27 cellular contexts compared by ENCODE assay signal in the genomic region with DNA sequence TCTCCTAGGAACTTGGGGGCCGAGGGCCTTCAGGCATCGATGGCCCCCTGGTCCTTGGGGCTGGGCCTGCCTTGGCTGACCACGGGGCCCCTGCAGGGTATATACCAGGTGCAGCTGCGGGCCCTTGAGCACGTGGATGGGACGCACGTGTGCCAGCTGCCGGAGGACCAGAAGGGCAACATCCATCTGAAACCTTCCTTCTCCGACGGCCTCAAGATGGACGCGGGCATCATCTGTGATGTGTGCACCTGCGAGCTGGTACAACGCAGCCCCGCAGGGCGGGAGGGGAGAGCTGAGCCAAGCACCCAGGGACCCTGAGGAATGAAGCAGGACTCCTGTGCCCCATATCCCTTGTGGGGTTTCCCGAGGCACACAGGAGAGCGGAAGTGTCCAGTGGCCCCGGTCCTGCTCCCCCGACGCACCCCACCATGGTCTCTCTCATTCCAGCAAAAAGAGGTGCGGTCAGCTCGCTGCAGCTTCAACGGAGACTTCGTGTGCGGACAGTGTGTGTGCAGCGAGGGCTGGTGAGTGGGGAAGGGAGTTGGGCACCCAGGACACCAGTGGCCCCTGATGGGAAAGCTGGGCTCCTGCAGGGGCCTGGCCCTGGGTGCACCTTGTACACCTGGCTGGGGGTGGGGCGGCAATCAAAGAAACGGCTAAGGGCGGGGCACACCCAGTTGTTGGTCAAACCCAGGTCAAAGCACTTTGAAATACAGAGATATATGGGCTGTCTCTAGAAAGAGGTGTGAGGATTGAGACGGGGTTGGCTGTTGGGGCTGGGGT.
"Had no signal": no experiment of that assay in that cellular context is flagged by ENCODE, and none has a peak within 500 bp of the region (broad histone marks: within the 10 kb centered on the region; RNA-seq: fewer than 3 reads in every experiment).

No MANE protein-coding gene starts in this region.

- ATAC-seq: effector memory CD8-positive, alpha-beta T cell; right cardiac atrium; T-cell had no signal

- H3K4me3 Mint-ChIP-seq: activated naive CD8-positive, alpha-beta T cell; activated T-cell treated with anti-CD3 and anti-CD28 coated beads, Interleukin-2, amount 50 U/mL, for 24 hours; effector memory CD8-positive, alpha-beta T cell; neural crest cell; stimulated activated naive CD8-positive, alpha-beta T cell treated with anti-CD3 and anti-CD28 coated beads, Interleukin-15, Interleukin-2, amounts not matched to agents 100 ng/mL and 50 ng/mL, for 24 hours; T-cell; T-helper 2 cell treated with Interferon-gamma antibody and Interleukin-4, amounts not matched to agents 5 μg/mL and 100 μg/mL, for 36 hours had no signal

- H3K4me1 ChIP-seq: adrenal gland, ascending aorta, thyroid gland had no signal

- FAIRE-seq: colon, frontal cortex had no signal

- H3K36me3 ChIP-seq: adrenal gland, ascending aorta had no signal

- H3K27me3 ChIP-seq: adrenal gland, ascending aorta, dorsolateral prefrontal cortex, esophagus muscularis mucosa, thyroid gland had no signal

- H3K9me3 ChIP-seq: adrenal gland, ascending aorta, esophagus muscularis mucosa, thyroid gland had no signal

- DNase-seq: activated CD4-positive, alpha-beta T cell treated with anti-CD3 and anti-CD28 coated beads for 1 hour; activated CD8-positive, alpha-beta memory T cell treated with anti-CD3 and anti-CD28 coated beads for 24 hours; activated CD8-positive, alpha-beta memory T cell treated with anti-CD3 and anti-CD28 coated beads, Interleukin-2, amount 50 U/mL, for 4 hours; activated naive CD4-positive, alpha-beta T cell; activated T-cell treated with anti-CD3 and anti-CD28 coated beads, Interleukin-2, amount 50 U/mL, for 24 hours; adrenal gland; central memory CD4-positive, alpha-beta T cell; dorsolateral prefrontal cortex; effector memory CD8-positive, alpha-beta T cell; hypothalamus; mesenchymal stem cell; naive B cell; right cardiac atrium; stimulated activated CD4-positive, alpha-beta T cell treated with anti-CD3 and anti-CD28 coated beads, Interleukin-1b, Interleukin-23, amount 100 ng/mL, for 48 hours; substantia nigra; T-cell; thyroid gland had no signal

- H3K4me1 Mint-ChIP-seq: neural crest cell had no signal

- H3K27me3 Mint-ChIP-seq: activated naive CD8-positive, alpha-beta T cell; activated T-cell treated with anti-CD3 and anti-CD28 coated beads, Interleukin-2, amount 50 U/mL, for 24 hours; effector memory CD8-positive, alpha-beta T cell; naive B cell; stimulated activated naive CD8-positive, alpha-beta T cell treated with anti-CD3 and anti-CD28 coated beads, Interleukin-15, Interleukin-2, amounts not matched to agents 100 ng/mL and 50 ng/mL, for 24 hours; T-cell had no signal

- H3K36me3 Mint-ChIP-seq: activated naive CD8-positive, alpha-beta T cell; naive B cell; T-cell had no signal

- H3K27ac Mint-ChIP-seq: activated naive CD8-positive, alpha-beta T cell; activated T-cell treated with anti-CD3 and anti-CD28 coated beads, Interleukin-2, amount 50 U/mL, for 24 hours; activated T-helper 2 cell treated with anti-CD3 and anti-CD28 coated beads, Interferon-gamma antibody, Interleukin-2, Interleukin-4, amounts not matched to agents 10 μg/mL and 5 μg/mL and 100 μg/mL, durations not matched to agents 14 hours and 24 hours and 36 hours; effector memory CD8-positive, alpha-beta T cell; naive B cell; stimulated activated naive CD8-positive, alpha-beta T cell treated with anti-CD3 and anti-CD28 coated beads, Interleukin-15, Interleukin-2, amounts not matched to agents 100 ng/mL and 50 ng/mL, for 24 hours; T-cell; T-helper 2 cell treated with Interferon-gamma antibody and Interleukin-4, amounts not matched to agents 5 μg/mL and 100 μg/mL, for 36 hours had no signal

- H3K9me3 Mint-ChIP-seq: activated T-cell treated with anti-CD3 and anti-CD28 coated beads, Interleukin-2, amount 50 U/mL, for 24 hours; activated T-helper 2 cell treated with anti-CD3 and anti-CD28 coated beads, Interferon-gamma antibody, Interleukin-2, Interleukin-4, amounts not matched to agents 10 μg/mL and 5 μg/mL and 100 μg/mL, durations not matched to agents 14 hours and 24 hours and 36 hours; effector memory CD8-positive, alpha-beta T cell; neural crest cell; stimulated activated naive CD8-positive, alpha-beta T cell treated with anti-CD3 and anti-CD28 coated beads, Interleukin-15, Interleukin-2, amounts not matched to agents 100 ng/mL and 50 ng/mL, for 24 hours; T-cell; T-helper 2 cell treated with Interferon-gamma antibody and Interleukin-4, amounts not matched to agents 5 μg/mL and 100 μg/mL, for 36 hours had no signal

- H3K27ac ChIP-seq: adrenal gland, ascending aorta, esophagus muscularis mucosa, thyroid gland, VCaP had no signal

- H3K4me3 ChIP-seq: adrenal gland, ascending aorta, dorsolateral prefrontal cortex, esophagus muscularis mucosa, thyroid gland had no signal
